ENCODE assay signal across 8 cellular contexts in the genomic region with DNA sequence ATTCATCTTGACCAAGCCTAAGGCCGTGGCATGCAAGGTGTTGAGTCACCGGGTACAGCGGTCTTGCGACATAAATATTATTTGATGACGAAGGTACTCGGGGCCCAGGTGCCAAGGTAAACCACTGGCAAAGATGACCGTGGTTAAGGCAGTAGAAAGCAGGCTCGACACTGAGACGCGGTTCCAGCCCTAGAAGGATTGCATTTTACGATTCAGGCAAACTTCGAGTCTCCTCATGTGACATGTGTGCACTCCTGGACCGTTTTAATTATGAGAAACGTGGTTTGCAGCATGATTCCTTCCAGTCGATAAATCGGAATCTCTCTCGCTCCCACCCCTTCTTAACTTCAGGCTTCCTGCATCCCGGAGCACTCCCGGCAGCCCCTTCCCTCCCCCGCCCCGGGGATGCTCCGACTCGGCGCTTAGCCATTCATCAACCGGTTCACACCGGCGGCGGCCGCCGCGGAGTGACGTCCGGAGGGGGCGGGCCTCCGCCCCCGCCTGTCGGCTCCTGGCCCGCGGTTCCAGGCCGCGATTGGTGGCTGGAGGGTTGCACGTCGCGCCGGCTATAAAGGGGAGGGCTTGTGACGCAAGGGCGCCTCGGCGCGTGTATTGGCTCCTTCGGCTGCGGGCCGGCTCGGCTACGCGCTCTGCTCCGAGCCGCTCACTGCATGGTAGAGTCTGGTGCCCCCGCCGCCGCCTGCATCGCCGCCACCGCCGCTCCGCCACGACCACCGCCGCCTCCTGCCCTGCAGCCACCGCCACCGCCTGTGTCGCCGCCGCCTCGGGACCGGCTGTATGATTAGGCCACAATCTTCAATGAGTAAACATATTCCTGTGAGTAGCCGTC. TPM values are rescaled to one million over a fixed set of nuclear protein-coding genes. Genes with fewer than 3 reads are reported as not detected.
A peak's percentile ranks its signal among the peaks of the same experiment; 100 is the strongest.
DNase-seq lines count a peak whose midpoint lies in the region; TF ChIP-seq lines count a peak whose summit lies in the region.

TSS of gene LOC128125822 (plus strand) at position 598 of the 850 bp plus-strand sequence.
TSS of gene PTP4A1 (plus strand) at position 598 of the 850 bp plus-strand sequence. CDS start 4,401 bp downstream, outside the sequence.

- H3T11ph ChIP-seq in H9 (ENCODE audit: low read length): peak within 1 kb of the TSS; percentile 26

- TF ChIP-seq POLR2A in stomach (IDR thresholded peaks at IDR 0.05): peak in 3 of 4 donors; percentile 71 to 98 (median 75)

- DNase-seq in ELR (ENCODE audit: low read depth) (peak; percentile 98), H9 (peak; percentile 98), MG63 (peak; percentile 92), SHP77 treated with DMSO at 0.1 percent for 48 hours (lab: John Stamatoyannopoulos, UW) (peak; percentile 85), activated gamma-delta T cell (lab: John Stamatoyannopoulos, UW) (peak; percentile 97), fibroblast of villous mesenchyme (ENCODE audit: low read depth) (peak; percentile 98), stomach (peak; percentile 99)

- peaks cover 20 to 30% of the 10 kb centered on the region in 2 experiments for H3K4me1 Mint-ChIP-seq in H9

- H3K27me3 ChIP-seq in H9 (ENCODE audit: insufficient read depth, low read length): no peaks in the 10 kb centered on the region
- no peaks in the 10 kb centered on the region for H3K27me3 ChIP-seq in MG63
- no peaks in the 10 kb centered on the region for H3K27me3 ChIP-seq in neural cell (ENCODE audit: insufficient read depth, low read depth, low read length)
- H3K27me3 ChIP-seq in stomach: no peaks in the 10 kb centered on the region

- H3K23ac ChIP-seq in H9 (ENCODE audit: insufficient read length, low read depth, low read length): no peak within 1 kb of the TSS

- no peak within 1 kb of the TSS; the same call in 1 of the 2 replicates for H2BK15ac ChIP-seq in H9 (ENCODE audit: low read depth, low read length)

- H3K9me3 ChIP-seq in H9 (ENCODE audit: control insufficient read depth, low read depth, low read length): no peaks in the 10 kb centered on the region
- H3K9me3 ChIP-seq in MG63: no peaks in the 10 kb centered on the region
- no peaks in the 10 kb centered on the region for H3K9me3 ChIP-seq in neural cell (ENCODE audit: low read length)
- H3K9me3 ChIP-seq in stomach: no peaks in the 10 kb centered on the region

- H3K9me3 Mint-ChIP-seq in H9: peaks cover 4 to 6% of the 10 kb centered on the region in 2 experiments; a peak in 2 of 5 replicates

- H3K27ac Mint-ChIP-seq in H9: peak within 1 kb of the TSS; percentile 96 to 99 (median 97)

- peak within 1 kb of the TSS; percentile 100 for H3K18ac ChIP-seq in H9 (ENCODE audit: insufficient read length, low read depth, low read length)

- H3K79me1 ChIP-seq in H9 (ENCODE audit: insufficient read depth, low read depth, low read length, poor library complexity, severe bottlenecking): no peaks in the 10 kb centered on the region

- H3K4me3 Mint-ChIP-seq in H9: peak within 1 kb of the TSS; percentile 89 to 90

- peaks cover 16% of the 10 kb centered on the region; the same call in 1 of the 2 replicates for H3K79me2 ChIP-seq in H9 (ENCODE audit: insufficient read depth, low read length)
- peaks cover 44% of the 10 kb centered on the region for H3K79me2 ChIP-seq in neural cell (replicated peaks; ENCODE audit: insufficient read depth, low read length)

- TF ChIP-seq EP300 in neural cell (conservative IDR thresholded peaks at IDR 0.05; ENCODE audit: poor library complexity, severe bottlenecking): peak; percentile 91
- peak; percentile 58 for TF ChIP-seq EP300 in stomach (IDR thresholded peaks at IDR 0.05)

- H3K27ac ChIP-seq in H9 (ENCODE audit: insufficient read length, low read depth, low read length): peak within 1 kb of the TSS; percentile 79
- peak within 1 kb of the TSS; percentile 99 for H3K27ac ChIP-seq in neural cell (ENCODE audit: low read length)
- H3K27ac ChIP-seq in stomach: peak within 1 kb of the TSS; percentile 98 to 100 (median 100)

- H4K5ac ChIP-seq in H9 (ENCODE audit: insufficient read length, low read depth, low read length): peak within 1 kb of the TSS; percentile 96

- peak within 1 kb of the TSS; percentile 76 for H3K4me2 ChIP-seq in H9 (ENCODE audit: insufficient read depth, insufficient read length, low read length)
- H3K4me2 ChIP-seq in neural cell (ENCODE audit: low read length): peak within 1 kb of the TSS; percentile 77

- intact Hi-C loops in stomach (cut with DNase I; ENCODE audit: low total_unique reads): no loop called here

- peaks cover 7% of the 10 kb centered on the region for H3K23me2 ChIP-seq in H9 (ENCODE audit: insufficient read length, low read depth, low read length, poor library complexity, severe bottlenecking)

- no peak within 1 kb of the TSS for H2BK20ac ChIP-seq in H9 (ENCODE audit: low read depth, low read length, poor library complexity, severe bottlenecking)

- peak within 1 kb of the TSS; percentile 75 for H3K4me3 ChIP-seq in MG63
- peak within 1 kb of the TSS; percentile 96 for H3K4me3 ChIP-seq in fibroblast of villous mesenchyme (ENCODE audit: low read depth, low read length)
- H3K4me3 ChIP-seq in neural cell (ENCODE audit: low read length): peak within 1 kb of the TSS; percentile 92
- H3K4me3 ChIP-seq in stomach: peak within 1 kb of the TSS; percentile 74 to 100 (median 80)

- no peak within 1 kb of the TSS for H4K8ac ChIP-seq in H9 (replicated peaks; ENCODE audit: insufficient read length, low read depth, low read length)

- peaks cover 6% of the 10 kb centered on the region for H3F3A ChIP-seq in neural cell (ENCODE audit: insufficient read depth, low read length, poor library complexity, severe bottlenecking)

- TF ChIP-seq RAD21 in neural cell (conservative IDR thresholded peaks at IDR 0.05): peak; percentile 38

- H3K36me3 ChIP-seq in MG63 (peaks cover 21% of the 10 kb centered on the region), neural cell (ENCODE audit: insufficient read depth, low read length) (peaks cover 6% of the 10 kb centered on the region), stomach (peaks cover 6 to 10% (median 9%) of the 10 kb centered on the region in 4 donors)

- H2BK12ac ChIP-seq in H9 (ENCODE audit: insufficient read length, low read depth, low read length): peak within 1 kb of the TSS; percentile 85

- peak within 1 kb of the TSS; percentile 95 for H2BK5ac ChIP-seq in H9 (ENCODE audit: insufficient read length, low read length)

- no peak within 1 kb of the TSS for H3K56ac ChIP-seq in H9 (ENCODE audit: insufficient read length, low read depth, low read length)

- peak within 1 kb of the TSS; percentile 86 for H2BK120ac ChIP-seq in H9 (ENCODE audit: low read depth, low read length, poor library complexity, severe bottlenecking)

- WGBS in H9 (ENCODE audit: extremely low coverage, insufficient read length, low lambda C conversion rate): no CpG with 5 or more reads among the region's 77 CpGs
- 0 to 1% (median 0%) methylated on average over 47 to 77 of the region's 77 CpGs for WGBS in stomach, 5 donors

- H4K91ac ChIP-seq in H9 (ENCODE audit: insufficient read length, low read depth, low read length): peak within 1 kb of the TSS; percentile 95

- peak within 1 kb of the TSS; percentile 99 for H3K9ac ChIP-seq in H9 (ENCODE audit: extremely low read depth, insufficient read length, low read length)
- peak within 1 kb of the TSS; percentile 99 for H3K9ac ChIP-seq in neural cell (ENCODE audit: low read length)

- H3K4ac ChIP-seq in H9 (ENCODE audit: low read depth, low read length): peak within 1 kb of the TSS; percentile 78

- no peak for TF ChIP-seq CTCF in H9 (conservative IDR thresholded peaks at IDR 0.05)
- TF ChIP-seq CTCF in fibroblast of villous mesenchyme (IDR thresholded peaks at IDR 0.05; ENCODE audit: insufficient read depth, low read depth, low read length): peak; percentile 8
- no peak for TF ChIP-seq CTCF in neural cell (IDR thresholded peaks at IDR 0.05; ENCODE audit: poor library complexity, severe bottlenecking)
- TF ChIP-seq CTCF in stomach (IDR thresholded peaks at IDR 0.05): no peak

- H4K20me1 ChIP-seq in H9 (ENCODE audit: control insufficient read depth, insufficient read depth, insufficient read length) (no peaks in the 10 kb centered on the region), neural cell (ENCODE audit: insufficient read depth) (peaks cover 20% of the 10 kb centered on the region)

- H2AFZ ChIP-seq in H9 (ENCODE audit: low read length) (peak within 1 kb of the TSS; percentile 11), neural cell (ENCODE audit: low read depth, low read length) (peak within 1 kb of the TSS; percentile 69)

- H3K36me3 Mint-ChIP-seq in H9 (ENCODE audit: insufficient read depth in 1 of 3, low read depth in 3 of 3): peaks cover 13 to 23% (median 23%) of the 10 kb centered on the region in 3 experiments; a peak in 6 of 7 replicates

- peak within 1 kb of the TSS; percentile 95 for H3K14ac ChIP-seq in H9 (ENCODE audit: insufficient read depth, low read length)

- no peaks in the 10 kb centered on the region for H3K9me2 ChIP-seq in neural cell (ENCODE audit: insufficient read depth, low read length)

- H3K4me1 ChIP-seq in H9 (ENCODE audit: insufficient read depth, low read length) (no peaks in the 10 kb centered on the region; the same call in 1 of the 2 replicates), stomach (peaks cover 10 to 64% (median 37%) of the 10 kb centered on the region in 4 donors)

- H2AK5ac ChIP-seq in H9 (ENCODE audit: insufficient read length, low read length): no peak within 1 kb of the TSS

- no peaks in the 10 kb centered on the region; the same call in none of the 2 replicates for H3K27me3 Mint-ChIP-seq in H9 (ENCODE audit: low read depth)

TF ChIP-seq in neural cell, 6 proteins besides CTCF, POLR2A, EP300 and RAD21 (continues in another document):
- TF ChIP-seq SMC3 (conservative IDR thresholded peaks at IDR 0.05; ENCODE audit: poor library complexity) (peak; percentile 20), POLR2AphosphoS5 (IDR thresholded peaks at IDR 0.05) (peak; percentile 99)

RNA-seq across cellular contexts. Expression of gene PTP4A1, which starts in this region (rescaled TPM):
- total RNA-seq in H9 (2021) (85.9 and 91.0 TPM in 2 replicates), fibroblast of villous mesenchyme (24.8 and 43.6 TPM in 2 replicates), stomach (100 to 1,000 TPM in 1 of 5 donors, 10 to 100 TPM in 4; 22.0 to 140 (median 54.6) TPM)
- 4.9 and 8.8 TPM in 2 replicates for total RNA-seq in MG63 (2014; rRNA removed; shearing (Covaris generic); ENCODE audit: low replicate concordance)
- polyA plus RNA-seq in neural cell (51.5 and 57.6 TPM in 2 replicates), stomach (10 to 100 TPM; 10.0 to 23.7 (median 19.4) TPM)
- 98.4 and 136 TPM in 2 replicates for polyA minus RNA-seq in neural cell

Comparison
In these comparisons a context has a peak if more than half of its experiments do, and no peak if none do; other contexts are left out.
1. Peak in every context shown above with its lines: DNase-seq, H3K4me3 ChIP-seq and H3K27ac ChIP-seq.